Comparison of ENCODE assay signal across 10 cellular contexts in the genomic region with DNA sequence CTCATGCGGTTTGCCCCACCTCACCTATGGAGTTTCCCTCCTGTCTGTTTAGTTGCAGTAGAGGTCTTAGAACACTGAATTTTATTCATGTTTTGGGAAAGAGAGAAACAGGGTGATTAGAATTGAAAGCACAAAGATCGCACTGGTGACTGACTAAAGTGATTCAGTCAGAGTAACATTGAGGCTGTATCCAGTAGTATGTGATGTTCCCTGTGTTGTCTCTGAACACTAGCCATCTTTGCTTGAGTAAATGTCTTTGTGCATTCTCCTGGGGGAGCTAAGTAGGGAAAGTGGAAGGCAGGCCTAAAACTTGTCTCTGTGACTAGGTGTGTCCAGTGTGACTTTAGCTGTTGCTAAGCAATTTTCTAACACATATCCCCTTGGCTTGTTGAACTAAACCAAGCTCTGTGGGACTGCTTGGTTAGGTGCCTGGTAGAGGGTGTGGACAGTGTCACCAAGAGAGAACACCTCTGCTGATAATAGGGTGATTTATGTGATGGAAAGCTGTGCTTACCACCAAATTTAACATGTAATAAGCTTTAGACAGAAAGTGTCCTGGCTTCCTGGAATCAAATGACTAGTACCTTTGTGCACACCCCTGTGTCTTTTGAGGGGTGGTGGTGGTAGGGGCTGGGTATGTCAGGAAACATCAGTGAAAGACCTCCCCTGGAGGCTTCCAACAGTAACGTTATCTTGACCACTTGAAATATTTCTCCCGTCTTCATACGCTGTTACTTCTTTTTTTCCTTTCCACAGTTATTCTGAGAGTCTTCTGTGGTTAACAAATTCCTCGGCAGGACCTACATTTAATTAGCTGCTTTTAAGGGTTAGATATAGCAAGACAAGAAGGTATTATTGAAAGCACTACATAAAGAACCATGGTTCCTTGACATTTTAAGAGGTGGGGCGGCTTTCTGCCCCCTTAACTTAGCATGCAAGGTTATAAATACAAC. TPM values are rescaled to one million over a fixed set of nuclear protein-coding genes. Genes with fewer than 3 reads are reported as not detected.
DNase-seq lines count a peak whose midpoint lies in the region; ATAC-seq, FAIRE-seq and TF ChIP-seq lines count a peak whose summit lies in the region.
"Had no signal": no experiment of that assay in that cellular context is flagged by ENCODE, and none has a peak within 500 bp of the region (broad histone marks: within the 10 kb centered on the region; RNA-seq: fewer than 3 reads in every experiment).

No MANE protein-coding gene starts in this region.

- no peaks in the 10 kb centered on the region for H3K9me3 ChIP-seq in pancreas

- 87 to 89% methylated on average over 7 of the region's 7 CpGs for WGBS in pancreas, 2 donors

- no peaks in the 10 kb centered on the region for H3K9me3 Mint-ChIP-seq in activated T-helper 1 cell treated with anti-CD3 and anti-CD28 coated beads, Interleukin-12 subunit alpha, Interleukin-12 subunit beta, Interleukin-2, Interleukin-4 antibody, amounts not matched to agents 30 ng/mL and 10 ng/mL and 1 ng/mL, durations not matched to agents 14 hours and 24 hours and 36 hours

- peaks cover 33% of the 10 kb centered on the region for H3K4me1 Mint-ChIP-seq in activated T-helper 1 cell treated with anti-CD3 and anti-CD28 coated beads, Interleukin-12 subunit alpha, Interleukin-12 subunit beta, Interleukin-2, Interleukin-4 antibody, amounts not matched to agents 30 ng/mL and 10 ng/mL and 1 ng/mL, durations not matched to agents 14 hours and 24 hours and 36 hours (ENCODE audit: low read depth)
- H3K4me1 Mint-ChIP-seq: nephron had no signal

- DNase-seq in COLO829 (ENCODE audit: low spot score) (peak; percentile 44), foreskin melanocyte (peak; percentile 39), pancreas (no peak), dermis blood vessel endothelial cell (no peak), GDM1 (lab: John Stamatoyannopoulos, UW) (no peak), Ammon's horn (ENCODE audit: low spot score) (no peak)
- no peak for DNase-seq in activated T-helper 1 cell treated with anti-CD3 and anti-CD28 coated beads, Interleukin-12 subunit alpha, Interleukin-12 subunit beta, Interleukin-2, Interleukin-4 antibody, amounts not matched to agents 30 ng/mL and 10 ng/mL and 1 ng/mL, durations not matched to agents 14 hours and 24 hours and 36 hours (ENCODE audit: low spot score)
- DNase-seq: cortex of kidney had no signal

- intact Hi-C loops in activated T-helper 1 cell treated with anti-CD3 and anti-CD28 coated beads, Interleukin-12 subunit alpha, Interleukin-12 subunit beta, Interleukin-2, Interleukin-4 antibody, amounts not matched to agents 30 ng/mL and 10 ng/mL and 1 ng/mL, durations not matched to agents 14 hours and 24 hours and 36 hours (cut with micrococcal nuclease): no loop called here
- intact Hi-C loops in pancreas (cut with DNase I): no loop called here

- peaks cover 40% of the 10 kb centered on the region for H3K36me3 Mint-ChIP-seq in activated T-helper 1 cell treated with anti-CD3 and anti-CD28 coated beads, Interleukin-12 subunit alpha, Interleukin-12 subunit beta, Interleukin-2, Interleukin-4 antibody, amounts not matched to agents 30 ng/mL and 10 ng/mL and 1 ng/mL, durations not matched to agents 14 hours and 24 hours and 36 hours (ENCODE audit: low read depth)

- peak in 3 of 4 donors; percentile 21 to 68 (median 59) for ATAC-seq in pancreas
- no peak for ATAC-seq in HG03280 (IDR thresholded peaks at IDR 0.05; ENCODE audit: unreplicated experiment)

- H3K36me3 ChIP-seq in pancreas: no peaks in the 10 kb centered on the region

- H3K4me3 Mint-ChIP-seq in activated T-helper 1 cell treated with anti-CD3 and anti-CD28 coated beads, Interleukin-12 subunit alpha, Interleukin-12 subunit beta, Interleukin-2, Interleukin-4 antibody, amounts not matched to agents 30 ng/mL and 10 ng/mL and 1 ng/mL, durations not matched to agents 14 hours and 24 hours and 36 hours: no peak overlapping the region
- H3K4me3 Mint-ChIP-seq: nephron had no signal

- TF ChIP-seq CTCF in pancreas (IDR thresholded peaks at IDR 0.05): no peak

- H3K27ac Mint-ChIP-seq in activated T-helper 1 cell treated with anti-CD3 and anti-CD28 coated beads, Interleukin-12 subunit alpha, Interleukin-12 subunit beta, Interleukin-2, Interleukin-4 antibody, amounts not matched to agents 30 ng/mL and 10 ng/mL and 1 ng/mL, durations not matched to agents 14 hours and 24 hours and 36 hours: peak overlapping the region; percentile 53
- H3K27ac Mint-ChIP-seq: nephron had no signal

- no peaks in the 10 kb centered on the region for H3K27me3 ChIP-seq in pancreas

- peaks cover 0 to 5% (median 3%) of the 10 kb centered on the region in 3 donors for H3K4me1 ChIP-seq in pancreas

- peak overlapping the region in 1 of 4 donors; percentile 34 for H3K27ac ChIP-seq in pancreas

- no peaks in the 10 kb centered on the region for H3K27me3 Mint-ChIP-seq in activated T-helper 1 cell treated with anti-CD3 and anti-CD28 coated beads, Interleukin-12 subunit alpha, Interleukin-12 subunit beta, Interleukin-2, Interleukin-4 antibody, amounts not matched to agents 30 ng/mL and 10 ng/mL and 1 ng/mL, durations not matched to agents 14 hours and 24 hours and 36 hours (ENCODE audit: insufficient read depth)

- H3K4me3 ChIP-seq in pancreas: no peak overlapping the region

- no peak for FAIRE-seq in pancreas (lab: Jason Lieb, UNC)

RNA-seq across cellular contexts. Expression of a gene that starts 34.3 kb away (rescaled TPM):
- 60.3 and 65.9 TPM in 2 replicates for total RNA-seq in activated T-helper 1 cell treated with anti-CD3 and anti-CD28 coated beads, Interleukin-12 subunit alpha, Interleukin-12 subunit beta, Interleukin-2, Interleukin-4 antibody, amounts not matched to agents 30 ng/mL and 10 ng/mL and 1 ng/mL, durations not matched to agents 14 hours and 24 hours and 36 hours
- total RNA-seq in pancreas (10 to 100 TPM; 40.2 to 73.4 (median 54.4) TPM), dermis blood vessel endothelial cell (144 and 149 TPM in 2 replicates)
- polyA plus RNA-seq in pancreas: 10 to 100 TPM; 30.0 to 47.9 TPM

Comparison
In these comparisons a context has a peak if more than half of its experiments do, and no peak if none do; other contexts are left out.
1. DNase-seq: peak in COLO829 (single experiment) and foreskin melanocyte (single experiment); none in activated T-helper 1 cell treated with anti-CD3 and anti-CD28 coated beads, Interleukin-12 subunit alpha, Interleukin-12 subunit beta, Interleukin-2, Interleukin-4 antibody, amounts not matched to agents 30 ng/mL and 10 ng/mL and 1 ng/mL, durations not matched to agents 14 hours and 24 hours and 36 hours (single experiment), pancreas (0 of 6), dermis blood vessel endothelial cell (single experiment), GDM1 (single experiment) and Ammon's horn (single experiment).